In genomic region chr21:42850866-42851391, GRCh38 we compare ENCODE assay signal across 1 cellular context.
TF ChIP-seq lines count a peak whose summit lies in the region.

No MANE protein-coding gene starts in this region.

TF ChIP-seq in endothelial cell of umbilical vein, 7 proteins besides CTCF, POLR2A, EP300 and RAD21:
- TF ChIP-seq EZH2 (IDR thresholded peaks at IDR 0.05; ENCODE audit: borderline replicate concordance, low read depth, low read length, severe bottlenecking) (no peak), POLR2AphosphoS5 (IDR thresholded peaks at IDR 0.05; ENCODE audit: insufficient read depth, low read depth, low read length) (no peak), GATA2 (IDR thresholded peaks at IDR 0.05; ENCODE audit: insufficient read depth, insufficient read length, low read depth, low read length) (no peak)
